In genomic region chr10:1040133-1040532, GRCh38 we compare ENCODE assay signal across 1 cellular context.
TF ChIP-seq lines count a peak whose summit lies in the region.

No MANE protein-coding gene starts in this region.

TF ChIP-seq in endothelial cell of umbilical vein, 7 proteins besides CTCF, POLR2A, EP300 and RAD21:
- TF ChIP-seq POLR2AphosphoS5 (IDR thresholded peaks at IDR 0.05; ENCODE audit: insufficient read depth, low read depth, low read length): no peak
TF ChIP-seq in endothelial cell of umbilical vein: peak in this region for 0.
